Comparison of ENCODE assay signal across 13 cellular contexts in the genomic region with DNA sequence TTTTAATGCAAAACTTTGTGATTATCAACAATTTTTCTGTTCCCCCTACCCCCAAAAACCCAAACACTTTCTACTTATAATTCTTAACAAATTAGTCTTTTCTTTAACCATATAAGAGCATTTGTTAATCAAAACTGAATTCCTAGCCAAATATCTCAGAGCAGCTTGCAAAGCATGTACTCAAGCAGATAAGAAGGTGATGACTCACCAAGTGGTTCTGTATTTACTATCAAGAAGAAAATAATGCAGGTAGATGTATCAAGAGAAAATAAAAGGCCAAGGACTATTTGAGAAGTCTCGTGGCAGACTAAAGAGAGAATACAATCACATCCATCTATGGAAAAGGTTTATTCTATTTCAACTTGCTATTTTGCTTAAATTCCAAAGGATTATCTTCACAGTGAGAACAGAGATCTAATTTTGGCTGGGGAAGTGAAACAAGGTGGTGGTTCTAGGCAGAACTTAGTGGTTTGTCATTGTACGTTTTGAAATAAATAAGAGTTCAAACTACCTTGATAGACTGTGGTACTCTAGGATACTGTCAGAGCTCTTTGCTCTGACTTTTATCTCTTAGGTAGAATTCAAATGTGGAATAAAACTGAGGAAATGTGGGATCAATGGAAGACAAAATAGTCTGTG.
DNase-seq lines count a peak whose midpoint lies in the region; ATAC-seq lines count a peak whose summit lies in the region.
"Had no signal": no experiment of that assay in that cellular context is flagged by ENCODE, and none has a peak within 500 bp of the region (broad histone marks: within the 10 kb centered on the region; RNA-seq: fewer than 3 reads in every experiment).

No MANE protein-coding gene starts in this region.

- no peak overlapping the region for H2AK5ac ChIP-seq in mesendoderm (ENCODE audit: low read length)

- no peak overlapping the region for H2BK120ac ChIP-seq in mesendoderm (ENCODE audit: low read depth, low read length)

- H3K79me2 ChIP-seq in mesendoderm (ENCODE audit: control insufficient read depth, insufficient read depth, low read length) = no peaks in the 10 kb centered on the region

- no peak overlapping the region for H3K4me2 ChIP-seq in mesendoderm (ENCODE audit: low read length)

- H3K27ac Mint-ChIP-seq in activated T-cell treated with anti-CD3 and anti-CD28 coated beads, Interleukin-2, amount 50 U/mL, for 72 hours = no peak overlapping the region
- H3K27ac Mint-ChIP-seq: CD8-positive, alpha-beta memory T cell; mesothelial cell of epicardium had no signal

- H3K18ac ChIP-seq in mesendoderm (ENCODE audit: low read length) = no peak overlapping the region

- no peaks in the 10 kb centered on the region for H3K79me1 ChIP-seq in mesendoderm (ENCODE audit: low read length)

- H3K56ac ChIP-seq in mesendoderm (ENCODE audit: low read length) = no peak overlapping the region

- H3K27ac ChIP-seq in mesendoderm (ENCODE audit: low read depth, low read length) = no peak overlapping the region
- H3K27ac ChIP-seq: right lobe of liver, uterus had no signal

- H3K9me3 Mint-ChIP-seq in activated T-cell treated with anti-CD3 and anti-CD28 coated beads, Interleukin-2, amount 50 U/mL, for 72 hours = peaks cover 12 to 19% of the 10 kb centered on the region in 2 donors

- H3K4me3 Mint-ChIP-seq in activated T-cell treated with anti-CD3 and anti-CD28 coated beads, Interleukin-2, amount 50 U/mL, for 72 hours = no peak overlapping the region
- H3K4me3 Mint-ChIP-seq: CD8-positive, alpha-beta memory T cell; mesothelial cell of epicardium had no signal

- no peaks in the 10 kb centered on the region for H3K36me3 ChIP-seq in mesendoderm (ENCODE audit: control insufficient read depth, insufficient read depth, low read length)
- H3K36me3 ChIP-seq: right lobe of liver, uterus had no signal

- no peak overlapping the region for H2BK15ac ChIP-seq in mesendoderm (replicated peaks; ENCODE audit: low read depth)

- DNase-seq in NOMO-1 treated with DMSO at 0.1 percent for 48 hours (lab: John Stamatoyannopoulos, UW; ENCODE audit: unreplicated experiment) = peak; percentile 86
- DNase-seq in mesendoderm = peak; percentile 30
- DNase-seq in nucleus accumbens (lab: John Stamatoyannopoulos, UW) = no peak
- no peak for DNase-seq in NCI-H1417 treated with DMSO at 0.1 percent for 48 hours (lab: John Stamatoyannopoulos, UW)
- no peak for DNase-seq in activated T-cell treated with anti-CD3 and anti-CD28 coated beads, Interleukin-2, amount 50 U/mL, for 72 hours
- DNase-seq in NCI-H2029 (lab: John Stamatoyannopoulos, UW) = no peak
- DNase-seq: CD8-positive, alpha-beta memory T cell; cortex of kidney; right lobe of liver; uterus had no signal

- no peak overlapping the region for H4K8ac ChIP-seq in mesendoderm (ENCODE audit: low read depth, low read length)

- ATAC-seq in GM18909 (IDR thresholded peaks at IDR 0.05; ENCODE audit: poor library complexity, unreplicated experiment) (peak; percentile 58), HG02870 (IDR thresholded peaks at IDR 0.05; ENCODE audit: unreplicated experiment) (peak; percentile 93)
- ATAC-seq in activated T-cell treated with anti-CD3 and anti-CD28 coated beads, Interleukin-2, amount 50 U/mL, for 72 hours (replicated peaks in 1 of 2) = no peak

- H3K4me1 ChIP-seq in mesendoderm (ENCODE audit: control insufficient read depth, low read depth, low read length) = no peaks in the 10 kb centered on the region
- H3K4me1 ChIP-seq: right lobe of liver, uterus had no signal

- peaks cover 0 to 4% of the 10 kb centered on the region in 2 donors for H3K36me3 Mint-ChIP-seq in activated T-cell treated with anti-CD3 and anti-CD28 coated beads, Interleukin-2, amount 50 U/mL, for 72 hours (ENCODE audit: insufficient read depth in 2 of 2)

- peaks cover 4% of the 10 kb centered on the region for H3K4me1 Mint-ChIP-seq in activated T-cell treated with anti-CD3 and anti-CD28 coated beads, Interleukin-2, amount 50 U/mL, for 72 hours (ENCODE audit: low read depth)

- H3K4me3 ChIP-seq in mesendoderm (ENCODE audit: low read length) = no peak overlapping the region
- H3K4me3 ChIP-seq: right lobe of liver, uterus had no signal

- H3K9ac ChIP-seq in mesendoderm (ENCODE audit: low read length) = no peak overlapping the region

- H2BK5ac ChIP-seq in mesendoderm (ENCODE audit: low read length) = no peak overlapping the region

- no peaks in the 10 kb centered on the region for H3K27me3 ChIP-seq in mesendoderm (ENCODE audit: insufficient read depth, low read length, poor library complexity)
- H3K27me3 ChIP-seq: right lobe of liver, uterus had no signal

- H3K4ac ChIP-seq in mesendoderm (ENCODE audit: low read depth, low read length) = no peak overlapping the region

- H3K23ac ChIP-seq in mesendoderm (ENCODE audit: low read length) = no peak overlapping the region

- WGBS in mesendoderm (ENCODE audit: extremely low coverage, insufficient coverage, low lambda C conversion rate) = no CpG with 5 or more reads among the region's 2 CpGs

- H3K27me3 Mint-ChIP-seq in activated T-cell treated with anti-CD3 and anti-CD28 coated beads, Interleukin-2, amount 50 U/mL, for 72 hours (ENCODE audit: low read depth) = peaks cover 7% of the 10 kb centered on the region

- no peak overlapping the region for H4K5ac ChIP-seq in mesendoderm (ENCODE audit: low read length)

Comparison
In these comparisons a context has a peak if more than half of its experiments do, and no peak if none do; other contexts are left out.
1. ATAC-seq: peak in GM18909 (single experiment) and HG02870 (single experiment); none in activated T-cell treated with anti-CD3 and anti-CD28 coated beads, Interleukin-2, amount 50 U/mL, for 72 hours (0 of 2).
2. DNase-seq: peak in NOMO-1 treated with DMSO at 0.1 percent for 48 hours (single experiment) and mesendoderm (single experiment); none in nucleus accumbens (0 of 56), NCI-H1417 treated with DMSO at 0.1 percent for 48 hours (single experiment), activated T-cell treated with anti-CD3 and anti-CD28 coated beads, Interleukin-2, amount 50 U/mL, for 72 hours (0 of 2) and NCI-H2029 (single experiment).